In genomic region chr5:177375516-177375915, GRCh38 we compare ENCODE assay signal across 18 cellular contexts. TPM values are rescaled to one million over a fixed set of nuclear protein-coding genes. Genes with fewer than 3 reads are reported as not detected.
"Had no signal": no experiment of that assay in that cellular context is flagged by ENCODE, and none has a peak within 500 bp of the region (broad histone marks: within the 10 kb centered on the region; RNA-seq: fewer than 3 reads in every experiment).

No MANE protein-coding gene starts in this region.

RNA-seq across cellular contexts. Expression of gene SLC34A1, which starts 8.7 kb away (rescaled TPM):
- total RNA-seq: colonic mucosa, kidney epithelial cell, left cardiac atrium, left lung, lung microvascular endothelial cell, occipital lobe, ovary, psoas muscle, right cardiac atrium, upper lobe of right lung, uterus had no signal

RNA-seq across cellular contexts. Expression of gene PFN3, which starts 24.9 kb away (rescaled TPM):
- total RNA-seq: colonic mucosa, heart right ventricle, kidney epithelial cell, left cardiac atrium, left lung, lower leg skin, lung microvascular endothelial cell, mucosa of gallbladder, natural killer cell, occipital lobe, ovary, psoas muscle, renal cortical epithelial cell, right cardiac atrium, suprapubic skin, transverse colon, upper lobe of right lung, uterus had no signal
